15 cellular contexts compared by ENCODE assay signal in genomic region chr2:196594158-196594557, GRCh38. TPM values are rescaled to one million over a fixed set of nuclear protein-coding genes. Genes with fewer than 3 reads are reported as not detected.
DNase-seq lines count a peak whose midpoint lies in the region; ATAC-seq, FAIRE-seq and TF ChIP-seq lines count a peak whose summit lies in the region.
"Had no signal": no experiment of that assay in that cellular context is flagged by ENCODE, and none has a peak within 500 bp of the region (broad histone marks: within the 10 kb centered on the region; RNA-seq: fewer than 3 reads in every experiment).

No MANE protein-coding gene starts in this region.

- BruUV-seq in MCF 10A (replicated peaks; lab: Mats Ljungman, UMichigan), result no TSS peak

- no peak overlapping the region for H3K4me3 ChIP-seq in A549
- H3K4me3 ChIP-seq in CD4-positive, alpha-beta memory T cell (ENCODE audit: low read length in 2 of 2), result no peak overlapping the region

- H3K27ac ChIP-seq in A549, result no peak overlapping the region
- H3K27ac ChIP-seq in CD4-positive, alpha-beta memory T cell (ENCODE audit: low read depth, low read length), result no peak overlapping the region
- peak overlapping the region; percentile 65 for H3K27ac ChIP-seq in caudate nucleus (ENCODE audit: low read depth, low read length)
- H3K27ac ChIP-seq: prostate gland had no signal

- no peak for TF ChIP-seq EP300 in A549 (IDR thresholded peaks at IDR 0.05)

- POLR2A ChIA-PET in A549 (lab: Yijun Ruan, JAX) (no interaction called here), MCF 10A (lab: Yijun Ruan, JAX) (interaction anchor here (0.6 kb wide), 1 partner anchor 426 kb away, joined by 3 read pairs; no protein-coding TSS in a partner anchor)
- POLR2A ChIA-PET in CD4-positive, alpha-beta memory T cell (lab: Charles Lee; ENCODE audit: partially characterized antibody), result no interaction called here

- TF ChIP-seq CTCF in A549 (IDR thresholded peaks at IDR 0.05) (no peak), nephron (IDR thresholded peaks at IDR 0.05; ENCODE audit: unreplicated experiment in 3 of 3) (no peak), MCF 10A (IDR thresholded peaks at IDR 0.05; ENCODE audit: unreplicated experiment) (no peak)

- no peaks in the 10 kb centered on the region for H3K9me3 Mint-ChIP-seq in CD4-positive, alpha-beta memory T cell
- no peaks in the 10 kb centered on the region for H3K9me3 Mint-ChIP-seq in nephron
- no peaks in the 10 kb centered on the region for H3K9me3 Mint-ChIP-seq in MCF 10A (ENCODE audit: unreplicated experiment)

- intact Hi-C loops in CD4-positive, alpha-beta memory T cell (cut with micrococcal nuclease), result no loop called here
- intact Hi-C loops in MCF 10A (cut with micrococcal nuclease), result no loop called here

- no peak for DNase-seq in A549 (ENCODE audit: low read depth in 1 of 2, low spot score in 1 of 2)
- no peak for DNase-seq in CD4-positive, alpha-beta memory T cell
- DNase-seq in caudate nucleus (lab: John Stamatoyannopoulos, UW), result peak in 53 of 61 donors; percentile 7 to 84 (median 61)
- DNase-seq in NCI-H2196 treated with DMSO at 0.1 percent for 48 hours (lab: John Stamatoyannopoulos, UW; ENCODE audit: unreplicated experiment), result no peak
- no peak for DNase-seq in activated CD8-positive, alpha-beta memory T cell treated with anti-CD3 and anti-CD28 coated beads, Interleukin-2, amount 50 U/mL, for 48 hours
- DNase-seq in MCF 10A (ENCODE audit: unreplicated experiment), result no peak
- DNase-seq: esophagus squamous epithelium; NCI-H1930; stimulated activated CD4-positive, alpha-beta T cell treated with anti-CD3 and anti-CD28 coated beads, Interleukin-1b, Interleukin-23, amount 100 ng/mL, for 48 hours; stimulated activated CD8-positive, alpha-beta memory T cell treated with anti-CD3 and anti-CD28 coated beads, Interleukin-4, amount 100 ng/mL, for 48 hours had no signal

- ATAC-seq in A549 (no peak), HG02642 (IDR thresholded peaks at IDR 0.05; ENCODE audit: poor library complexity, unreplicated experiment) (no peak)

- no peak for FAIRE-seq in A549 (lab: Jason Lieb, UNC)
- FAIRE-seq: GM12892 had no signal

- H3K36me3 ChIP-seq in CD4-positive, alpha-beta memory T cell (ENCODE audit: insufficient read depth, low read length), result no peaks in the 10 kb centered on the region
- H3K36me3 ChIP-seq: esophagus squamous epithelium, prostate gland had no signal

- 95% methylated on average over 6 of the region's 6 CpGs for WGBS in A549 (ENCODE audit: missing lambda C conversion rate)

- no peak for TF ChIP-seq RAD21 in A549 (conservative IDR thresholded peaks at IDR 0.05 in 1 of 2, IDR thresholded peaks at IDR 0.05 in 1 of 2)

- TF ChIP-seq POLR2A in A549 (IDR thresholded peaks at IDR 0.05; ENCODE audit: low read length), result no peak

- peaks cover 12% of the 10 kb centered on the region for H3K27me3 ChIP-seq in CD4-positive, alpha-beta memory T cell (ENCODE audit: insufficient read depth, low read length)

- 0 out of 3 replicates have a peak, but pooled peaks cover 3% of the 10 kb centered on the region for H3K4me1 ChIP-seq in A549
- peaks cover 6% of the 10 kb centered on the region for H3K4me1 ChIP-seq in CD4-positive, alpha-beta memory T cell (ENCODE audit: insufficient read depth, low read length)
- H3K4me1 ChIP-seq: prostate gland had no signal

- H3K4me3 Mint-ChIP-seq in CD4-positive, alpha-beta memory T cell, result peak overlapping the region in 5 of 8 donors; percentile 8 to 54 (median 25)
- peak overlapping the region; percentile 71 to 91 (median 89) for H3K4me3 Mint-ChIP-seq in nephron
- H3K4me3 Mint-ChIP-seq in MCF 10A (ENCODE audit: unreplicated experiment), result no peak overlapping the region

- peaks cover 49 to 62% of the 10 kb centered on the region in 2 donors for H3K27me3 Mint-ChIP-seq in CD4-positive, alpha-beta memory T cell
- H3K27me3 Mint-ChIP-seq in nephron (ENCODE audit: low read depth) (peaks cover 19% of the 10 kb centered on the region), MCF 10A (ENCODE audit: insufficient read depth, unreplicated experiment) (no peaks in the 10 kb centered on the region)

- peak overlapping the region; percentile 83 for H3K4me2 ChIP-seq in A549

- no peaks in the 10 kb centered on the region for H3K36me3 Mint-ChIP-seq in CD4-positive, alpha-beta memory T cell
- H3K36me3 Mint-ChIP-seq in nephron (ENCODE audit: low read depth) (no peaks in the 10 kb centered on the region), MCF 10A (ENCODE audit: insufficient read depth, unreplicated experiment) (peaks cover 6% of the 10 kb centered on the region)

- H3K4me1 Mint-ChIP-seq in CD4-positive, alpha-beta memory T cell, result peaks cover 6 to 16% (median 9%) of the 10 kb centered on the region in 4 donors
- H3K4me1 Mint-ChIP-seq in nephron, result peaks cover 17% of the 10 kb centered on the region
- peaks cover 5% of the 10 kb centered on the region for H3K4me1 Mint-ChIP-seq in MCF 10A (ENCODE audit: insufficient read depth, unreplicated experiment)

- CTCF ChIA-PET in A549 (lab: Yijun Ruan, JAX) (interaction anchor here (1.0 to 1.4 kb wide), 2 partner anchors 9 to 516 kb away, joined by 3 read pairs; no protein-coding TSS in a partner anchor), MCF 10A (lab: Yijun Ruan, JAX) (interaction anchor here (0.6 to 0.9 kb wide), 3 partner anchors 166 to 819 kb away, joined by 4 to 5 read pairs (median 4); no protein-coding TSS in a partner anchor)
- CTCF ChIA-PET in CD4-positive, alpha-beta memory T cell (lab: Charles Lee; ENCODE audit: partially characterized antibody), result no interaction called here

- H3K9me3 ChIP-seq in A549, result no peaks in the 10 kb centered on the region
- H3K9me3 ChIP-seq in CD4-positive, alpha-beta memory T cell (ENCODE audit: control insufficient read depth in 1 of 2, low read length in 2 of 2), result no peaks in the 10 kb centered on the region
- H3K9me3 ChIP-seq: esophagus squamous epithelium, prostate gland had no signal

- no peak overlapping the region for H3K27ac Mint-ChIP-seq in CD4-positive, alpha-beta memory T cell
- H3K27ac Mint-ChIP-seq in nephron (peak overlapping the region; percentile 71 to 96 (median 90)), MCF 10A (ENCODE audit: low read depth, unreplicated experiment) (no peak overlapping the region)

TF ChIP-seq in A549, 52 proteins besides CTCF, POLR2A, EP300 and RAD21:
- TF ChIP-seq RCOR1 (IDR thresholded peaks at IDR 0.05; ENCODE audit: low read depth, low read length) (no peak), SMC3 (IDR thresholded peaks at IDR 0.05) (no peak), ZFP36 (IDR thresholded peaks at IDR 0.05; ENCODE audit: borderline replicate concordance, partially characterized antibody) (no peak), HOXB13 (CRISPR knock-in tag; IDR thresholded peaks at IDR 0.05; ENCODE audit: low read depth) (no peak), RARB (CRISPR knock-in tag; IDR thresholded peaks at IDR 0.05) (no peak), POLR2AphosphoS2 (conservative IDR thresholded peaks at IDR 0.05; ENCODE audit: low read length) (no peak), FOSL2 (IDR thresholded peaks at IDR 0.05) (no peak), FOSL2 (CRISPR knock-in tag; IDR thresholded peaks at IDR 0.05) (no peak), SREBF2 (IDR thresholded peaks at IDR 0.05) (no peak), ZSCAN20 (CRISPR knock-in tag; IDR thresholded peaks at IDR 0.05) (no peak), JUN (IDR thresholded peaks at IDR 0.05) (no peak), CBX2 (IDR thresholded peaks at IDR 0.05; ENCODE audit: borderline replicate concordance, low read depth) (no peak), HMGXB4 (CRISPR knock-in tag; IDR thresholded peaks at IDR 0.05; ENCODE audit: borderline replicate concordance) (no peak), MAFK (IDR thresholded peaks at IDR 0.05; ENCODE audit: partially characterized antibody) (no peak), FOSB (CRISPR knock-in tag; IDR thresholded peaks at IDR 0.05) (no peak)

RNA-seq across cellular contexts. Expression of gene HECW2, which starts 0.8 kb away (rescaled TPM):
- 2.6 and 3.9 TPM in 2 replicates for polyA plus RNA-seq in A549 (2011; rRNA removed)
- 0.50 and 1.0 TPM in 2 replicates for polyA plus RNA-seq in A549 (2012; cell fraction: cytosol; rRNA removed)
- 1.3 and 1.6 TPM in 2 replicates for polyA plus RNA-seq in A549 (2012; cell fraction: nucleus; rRNA removed)
- polyA plus RNA-seq in A549 (2017; fragmentation: RNase III; extraction: RNeasy Plus Mini Kit Qiagen cat#74134 plus additional on column Dnase treatment), result 1.9 to 2.4 TPM (median 2.0 TPM) in 3 replicates
- polyA minus RNA-seq in A549 (2011; rRNA and poly(A)+ RNA removed), result 15.7 and 16.0 TPM in 2 replicates
- 1 to 10 TPM in 1 of 2 experiments, under 1 TPM in 1; 0.76 to 1.5 TPM for total RNA-seq in CD4-positive, alpha-beta memory T cell
- 1 to 10 TPM in 1 of 2 donors, under 1 TPM in 1; 0.37 to 1.2 TPM for polyA plus RNA-seq in CD4-positive, alpha-beta memory T cell
- 0.79 and 4.5 TPM in 2 replicates for total RNA-seq in MCF 10A (2022)
- total RNA-seq: HT-29 had no signal

RNA-seq across cellular contexts. Expression of gene CCDC150, which starts 45.4 kb away (rescaled TPM):
- polyA plus RNA-seq in A549 (2011; rRNA removed) (13.2 and 17.7 TPM in 2 replicates), A549 (2017; fragmentation: RNase III; extraction: RNeasy Plus Mini Kit Qiagen cat#74134 plus additional on column Dnase treatment) (9.9 to 14.2 TPM (median 13.2 TPM) in 3 replicates)
- 3.0 and 3.1 TPM in 2 replicates for polyA plus RNA-seq in A549 (2012; cell fraction: cytosol; rRNA removed)
- polyA plus RNA-seq in A549 (2012; cell fraction: nucleus; rRNA removed), result 9.1 and 12.3 TPM in 2 replicates
- polyA minus RNA-seq in A549 (2011; rRNA and poly(A)+ RNA removed), result 10.7 and 10.8 TPM in 2 replicates
- under 1 TPM; 0.44 to 0.87 TPM for total RNA-seq in CD4-positive, alpha-beta memory T cell
- polyA plus RNA-seq in CD4-positive, alpha-beta memory T cell, result not detected
- total RNA-seq in MCF 10A (2022), result 5.5 and 8.1 TPM in 2 replicates

Comparison
In these comparisons a context has a peak if more than half of its experiments do, and no peak if none do; other contexts are left out.
1. DNase-seq: peak in caudate nucleus (53 of 61); none in A549 (0 of 2), CD4-positive, alpha-beta memory T cell (0 of 5), NCI-H2196 treated with DMSO at 0.1 percent for 48 hours (single experiment), activated CD8-positive, alpha-beta memory T cell treated with anti-CD3 and anti-CD28 coated beads, Interleukin-2, amount 50 U/mL, for 48 hours (single experiment) and MCF 10A (single experiment).
2. H3K27ac Mint-ChIP-seq: peak in nephron (3 of 3); none in CD4-positive, alpha-beta memory T cell (0 of 7) and MCF 10A (single experiment).